ENCODE assay signal across 8 cellular contexts in the genomic region with DNA sequence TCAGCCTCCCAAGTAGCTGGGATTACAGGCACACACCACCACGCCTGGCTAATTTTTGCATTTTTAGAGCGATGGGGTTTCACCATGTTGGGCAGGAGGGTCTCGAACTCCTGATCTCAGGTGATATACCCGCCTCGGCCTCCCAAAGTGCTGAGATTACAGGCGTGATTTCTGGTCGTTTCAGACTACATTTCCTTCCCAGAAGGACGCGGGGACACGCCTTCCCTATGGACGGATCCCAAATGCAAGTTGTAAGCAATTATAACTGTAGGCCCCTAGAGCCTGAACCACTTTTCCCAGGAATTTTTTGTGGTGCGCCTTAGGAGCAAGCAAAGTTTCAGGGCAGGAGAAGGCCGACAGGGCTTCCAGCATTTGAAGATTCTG. TPM values are rescaled to one million over a fixed set of nuclear protein-coding genes. Genes with fewer than 3 reads are reported as not detected.
DNase-seq lines count a peak whose midpoint lies in the region; ATAC-seq and TF ChIP-seq lines count a peak whose summit lies in the region.

No MANE protein-coding gene starts in this region.

- CTCF ChIA-PET in activated CD4-positive, alpha-beta memory T cell treated with anti-CD3 and anti-CD28 coated beads, Interleukin-2, amount 10 ng/mL, durations not matched to agents 7 days and 5 days (lab: Charles Lee): interaction anchor here (0.6 to 2.0 kb wide), 2 partner anchors 95 to 793 kb away, joined by 3 to 7 read pairs; no protein-coding TSS in a partner anchor

- no peak for TF ChIP-seq CTCF in hepatocyte (IDR thresholded peaks at IDR 0.05; ENCODE audit: poor library complexity)

- H3K4me3 ChIP-seq in H7 (ENCODE audit: insufficient read depth, low read depth, low read length) (peak overlapping the region; percentile 92), hepatocyte (peak overlapping the region; percentile 1), skin epidermis (peak overlapping the region; percentile 41 to 62 (median 47))

- H3K36me3 Mint-ChIP-seq in activated CD4-positive, alpha-beta memory T cell treated with anti-CD3 and anti-CD28 coated beads, Interleukin-2, amount 10 ng/mL, durations not matched to agents 7 days and 5 days (ENCODE audit: low read depth): peaks cover 45% of the 10 kb centered on the region

- H2AFZ ChIP-seq in hepatocyte: peak overlapping the region; percentile 86

- H3K79me2 ChIP-seq in hepatocyte: no peaks in the 10 kb centered on the region

- no peak for DNase-seq in H7
- no peak for DNase-seq in activated CD4-positive, alpha-beta memory T cell treated with anti-CD3 and anti-CD28 coated beads, Interleukin-2, amount 10 ng/mL, durations not matched to agents 7 days and 5 days
- DNase-seq in hepatocyte (ENCODE audit: low spot score): no peak
- no peak for DNase-seq in pons (ENCODE audit: low spot score)
- no peak for DNase-seq in inferior parietal cortex (ENCODE audit: extremely low spot score)

- peak overlapping the region; percentile 68 for H3K4me2 ChIP-seq in hepatocyte

- peak overlapping the region; percentile 98 for H3K4me3 Mint-ChIP-seq in activated CD4-positive, alpha-beta memory T cell treated with anti-CD3 and anti-CD28 coated beads, Interleukin-2, amount 10 ng/mL, durations not matched to agents 7 days and 5 days

- peaks cover 21% of the 10 kb centered on the region for H3K4me1 Mint-ChIP-seq in activated CD4-positive, alpha-beta memory T cell treated with anti-CD3 and anti-CD28 coated beads, Interleukin-2, amount 10 ng/mL, durations not matched to agents 7 days and 5 days

- H4K20me1 ChIP-seq in hepatocyte (ENCODE audit: insufficient read depth, poor library complexity, severe bottlenecking): no peaks in the 10 kb centered on the region

- no peaks in the 10 kb centered on the region for H3K9me2 ChIP-seq in hepatocyte (replicated peaks; ENCODE audit: insufficient read depth)

- H3K27me3 Mint-ChIP-seq in activated CD4-positive, alpha-beta memory T cell treated with anti-CD3 and anti-CD28 coated beads, Interleukin-2, amount 10 ng/mL, durations not matched to agents 7 days and 5 days: no peaks in the 10 kb centered on the region

- H3K4me1 ChIP-seq in hepatocyte (ENCODE audit: insufficient read depth): peaks cover 5% of the 10 kb centered on the region

- peak overlapping the region; percentile 88 for H3K27ac Mint-ChIP-seq in activated CD4-positive, alpha-beta memory T cell treated with anti-CD3 and anti-CD28 coated beads, Interleukin-2, amount 10 ng/mL, durations not matched to agents 7 days and 5 days

- ATAC-seq in HG02623 (IDR thresholded peaks at IDR 0.05; ENCODE audit: unreplicated experiment): no peak
- ATAC-seq in esophagus mucosa: no peak

- H3K27ac ChIP-seq in hepatocyte (peak overlapping the region; percentile 86), skin epidermis (peak overlapping the region in 19 of 21 experiments; percentile 23 to 85 (median 76))

- peaks cover 3% of the 10 kb centered on the region for H3K36me3 ChIP-seq in H7 (replicated peaks; ENCODE audit: control insufficient read depth, insufficient read depth, low read length)
- no peaks in the 10 kb centered on the region for H3K36me3 ChIP-seq in hepatocyte (replicated peaks; ENCODE audit: insufficient read depth, low read depth)

- H3K27me3 ChIP-seq in H7 (ENCODE audit: control insufficient read depth, insufficient read depth, low read length) (no peaks in the 10 kb centered on the region), hepatocyte (no peaks in the 10 kb centered on the region)

- H3K9me3 Mint-ChIP-seq in activated CD4-positive, alpha-beta memory T cell treated with anti-CD3 and anti-CD28 coated beads, Interleukin-2, amount 10 ng/mL, durations not matched to agents 7 days and 5 days: peaks cover 30% of the 10 kb centered on the region

- WGBS in hepatocyte (ENCODE audit: low lambda C conversion rate, missing lambda C conversion rate): 88% methylated on average over 13 of the region's 13 CpGs

- POLR2A ChIA-PET in activated CD4-positive, alpha-beta memory T cell treated with anti-CD3 and anti-CD28 coated beads, Interleukin-2, amount 10 ng/mL, durations not matched to agents 7 days and 5 days (lab: Charles Lee): interaction anchor here (0.7 to 1.5 kb wide), 6 partner anchors 14 to 617 kb away, joined by 3 to 12 read pairs (median 5); a partner anchor contains a TSS

- H3K9me3 ChIP-seq in hepatocyte (ENCODE audit: low read depth): no peaks in the 10 kb centered on the region

RNA-seq across cellular contexts. Expression of a gene that starts 17.8 kb away (rescaled TPM):
- total RNA-seq in H7 (2014; rRNA removed; shearing (Covaris generic)): 23.2 and 32.4 TPM in 2 replicates
- 10 to 100 TPM; 18.0 to 19.9 TPM for total RNA-seq in activated CD4-positive, alpha-beta memory T cell treated with anti-CD3 and anti-CD28 coated beads, Interleukin-2, amount 10 ng/mL, durations not matched to agents 7 days and 5 days
- total RNA-seq in hepatocyte (12.8 and 15.6 TPM in 2 replicates), esophagus mucosa (4.6 TPM)
- 12.3 and 13.5 TPM in 2 replicates for polyA plus RNA-seq in hepatocyte

RNA-seq across cellular contexts. Expression of a gene that starts 52.6 kb away (rescaled TPM):
- total RNA-seq in H7 (2014; rRNA removed; shearing (Covaris generic)): 12.0 and 13.9 TPM in 2 replicates
- 1 to 10 TPM; 3.8 to 3.9 TPM for total RNA-seq in activated CD4-positive, alpha-beta memory T cell treated with anti-CD3 and anti-CD28 coated beads, Interleukin-2, amount 10 ng/mL, durations not matched to agents 7 days and 5 days
- 7.7 and 8.6 TPM in 2 replicates for total RNA-seq in hepatocyte
- polyA plus RNA-seq in hepatocyte: 2.3 and 2.8 TPM in 2 replicates
- 1.9 TPM for total RNA-seq in esophagus mucosa

Comparison
In these comparisons a context has a peak if more than half of its experiments do, and no peak if none do; other contexts are left out.
1. H3K4me3 ChIP-seq: peak in every context shown above with its lines; median percentile 92 in H7; 47 in skin epidermis; 1 in hepatocyte.